Comparison of ENCODE assay signal across 10 cellular contexts in genomic region chr6:91240878-91241603, GRCh38.
DNase-seq lines count a peak whose midpoint lies in the region; ATAC-seq lines count a peak whose summit lies in the region.
"Had no signal": no experiment of that assay in that cellular context is flagged by ENCODE, and none has a peak within 500 bp of the region (broad histone marks: within the 10 kb centered on the region; RNA-seq: fewer than 3 reads in every experiment).

No MANE protein-coding gene starts in this region.

- H3K9me2 ChIP-seq in Karpas-422 (replicated peaks; ENCODE audit: insufficient read depth, low read length) = no peaks in the 10 kb centered on the region

- peak; percentile 60 for ATAC-seq in GM18508 (IDR thresholded peaks at IDR 0.05; ENCODE audit: insufficient read depth, unreplicated experiment)
- ATAC-seq in GM19397 (IDR thresholded peaks at IDR 0.05; ENCODE audit: unreplicated experiment) = peak; percentile 57
- peak; percentile 75 for ATAC-seq in HG02840 (IDR thresholded peaks at IDR 0.05; ENCODE audit: low FRiP score, unreplicated experiment)
- no peak for ATAC-seq in GM18498 (IDR thresholded peaks at IDR 0.05; ENCODE audit: unreplicated experiment)

- H3K4me1 ChIP-seq in Karpas-422 (ENCODE audit: low read length) = no peaks in the 10 kb centered on the region

- no peak overlapping the region for H3K4me2 ChIP-seq in Karpas-422 (ENCODE audit: low read depth, low read length, poor library complexity, severe bottlenecking)

- H3K4me3 ChIP-seq in Karpas-422 (ENCODE audit: low read length) = no peak overlapping the region

- no peaks in the 10 kb centered on the region for H3K9me3 ChIP-seq in Karpas-422 (ENCODE audit: low read length)

- H4K20me1 ChIP-seq in Karpas-422 (ENCODE audit: insufficient read depth, low read depth, low read length) = no peaks in the 10 kb centered on the region

- H2AFZ ChIP-seq in Karpas-422 (ENCODE audit: low read length) = no peak overlapping the region

- no peaks in the 10 kb centered on the region for H3K36me3 ChIP-seq in Karpas-422 (ENCODE audit: insufficient read depth, low read length)

- no peak overlapping the region for H3K27ac ChIP-seq in Karpas-422 (ENCODE audit: low read length)

- DNase-seq in Karpas-422 = peak; percentile 42
- DNase-seq in NCI-H345 treated with DMSO at 0.1 percent for 48 hours (lab: John Stamatoyannopoulos, UW; ENCODE audit: unreplicated experiment) = no peak
- DNase-seq in SKM-1 treated with dmso at 0.1 percent for 144 hours (lab: John Stamatoyannopoulos, UW; ENCODE audit: unreplicated experiment) = no peak
- no peak for DNase-seq in NCI-H1092 treated with DMSO at 0.1 percent for 48 hours (lab: John Stamatoyannopoulos, UW)
- DNase-seq: activated CD4-positive, alpha-beta T cell treated with anti-CD3 and anti-CD28 coated beads for 1 hour; HFFc6 had no signal

- H3K27me3 ChIP-seq in Karpas-422 (ENCODE audit: low read length) = no peaks in the 10 kb centered on the region

- H3K79me2 ChIP-seq in Karpas-422 (ENCODE audit: low read length) = no peaks in the 10 kb centered on the region

- H3K9ac ChIP-seq in Karpas-422 (ENCODE audit: low read length) = no peak overlapping the region
